8 cellular contexts compared by ENCODE assay signal in genomic region chr1:109821831-109822745, GRCh38. TPM values are rescaled to one million over a fixed set of nuclear protein-coding genes. Genes with fewer than 3 reads are reported as not detected.
DNase-seq lines count a peak whose midpoint lies in the region; ATAC-seq and TF ChIP-seq lines count a peak whose summit lies in the region.

No MANE protein-coding gene starts in this region.

- WGBS in transverse colon (ENCODE audit: low coverage in 1 of 2), 2 donors = 53 to 69% methylated on average over 4 to 14 of the region's 14 CpGs

- H3K27me3 Mint-ChIP-seq in activated T-cell treated with anti-CD3 and anti-CD28 coated beads, Interleukin-2, amount 50 U/mL, for 24 hours = no peaks in the 10 kb centered on the region
- no peaks in the 10 kb centered on the region for H3K27me3 Mint-ChIP-seq in activated T-helper 17 cell treated with anti-CD3 and anti-CD28 coated beads, Interleukin-2, amount 50 U/mL, for 72 hours

- no peaks in the 10 kb centered on the region for H3K9me3 ChIP-seq in transverse colon

- no peaks in the 10 kb centered on the region for H3K36me3 Mint-ChIP-seq in activated T-cell treated with anti-CD3 and anti-CD28 coated beads, Interleukin-2, amount 50 U/mL, for 24 hours (ENCODE audit: low read depth)
- H3K36me3 Mint-ChIP-seq in activated T-helper 17 cell treated with anti-CD3 and anti-CD28 coated beads, Interleukin-2, amount 50 U/mL, for 72 hours (ENCODE audit: low read depth) = no peaks in the 10 kb centered on the region

- no peaks in the 10 kb centered on the region for H3K27me3 ChIP-seq in transverse colon

- in situ Hi-C loops in transverse colon (cut with MboI; ENCODE audit: low pct_ligation_motif_present in 1 of 4, low pct_unique_long_range_greater_than_20kb in 1 of 4, low sequenced_read_pairs in 3 of 4) = no loop called here

- DNase-seq in activated T-cell treated with anti-CD3 and anti-CD28 coated beads, Interleukin-2, amount 50 U/mL, for 24 hours = no peak
- DNase-seq in activated T-cell treated with anti-CD3 and anti-CD28 coated beads, Interleukin-2, amount 50 U/mL, for 48 hours = no peak
- DNase-seq in iris pigment epithelial cell (ENCODE audit: low read depth) (peak; percentile 58), transverse colon (no peak), NCI-H446 (lab: John Stamatoyannopoulos, UW) (no peak)

- TF ChIP-seq CTCF in transverse colon (IDR thresholded peaks at IDR 0.05) = no peak

- H3K4me1 Mint-ChIP-seq in activated T-cell treated with anti-CD3 and anti-CD28 coated beads, Interleukin-2, amount 50 U/mL, for 24 hours (ENCODE audit: low read depth) = peaks cover 41% of the 10 kb centered on the region
- peaks cover 29% of the 10 kb centered on the region for H3K4me1 Mint-ChIP-seq in activated T-helper 17 cell treated with anti-CD3 and anti-CD28 coated beads, Interleukin-2, amount 50 U/mL, for 72 hours

- H3K9me3 Mint-ChIP-seq in activated T-cell treated with anti-CD3 and anti-CD28 coated beads, Interleukin-2, amount 50 U/mL, for 24 hours = no peaks in the 10 kb centered on the region
- no peaks in the 10 kb centered on the region for H3K9me3 Mint-ChIP-seq in activated T-helper 17 cell treated with anti-CD3 and anti-CD28 coated beads, Interleukin-2, amount 50 U/mL, for 72 hours

- H3K4me3 Mint-ChIP-seq in activated T-cell treated with anti-CD3 and anti-CD28 coated beads, Interleukin-2, amount 50 U/mL, for 24 hours = no peak overlapping the region
- H3K4me3 Mint-ChIP-seq in activated T-helper 17 cell treated with anti-CD3 and anti-CD28 coated beads, Interleukin-2, amount 50 U/mL, for 72 hours = peak overlapping the region; percentile 45

- H3K27ac ChIP-seq in transverse colon = peak overlapping the region; percentile 32 to 61 (median 54)

- H3K4me3 ChIP-seq in transverse colon = no peak overlapping the region

- peaks cover 0 to 34% (median 9%) of the 10 kb centered on the region in 4 donors for H3K4me1 ChIP-seq in transverse colon

- no peaks in the 10 kb centered on the region for H3K36me3 ChIP-seq in transverse colon

- ATAC-seq in activated T-helper 17 cell treated with anti-CD3 and anti-CD28 coated beads, Interleukin-2, amount 50 U/mL, for 72 hours (replicated peaks) = peak; percentile 40
- ATAC-seq in HG03342 (IDR thresholded peaks at IDR 0.05; ENCODE audit: unreplicated experiment) (no peak), HG03159 (IDR thresholded peaks at IDR 0.05; ENCODE audit: unreplicated experiment) (no peak)

- H3K27ac Mint-ChIP-seq in activated T-cell treated with anti-CD3 and anti-CD28 coated beads, Interleukin-2, amount 50 U/mL, for 24 hours = peak overlapping the region; percentile 26
- peak overlapping the region; percentile 76 for H3K27ac Mint-ChIP-seq in activated T-helper 17 cell treated with anti-CD3 and anti-CD28 coated beads, Interleukin-2, amount 50 U/mL, for 72 hours

- no peak for TF ChIP-seq EP300 in transverse colon (IDR thresholded peaks at IDR 0.05; ENCODE audit: low read depth)

- intact Hi-C loops in transverse colon (cut with DNase I; ENCODE audit: low total_unique reads) = no loop called here

- no peak for TF ChIP-seq POLR2A in transverse colon (IDR thresholded peaks at IDR 0.05)

RNA-seq across cellular contexts. Expression of gene EPS8L3, which starts 58.4 kb away (rescaled TPM):
- not detected for total RNA-seq in activated T-helper 17 cell treated with anti-CD3 and anti-CD28 coated beads, Interleukin-2, amount 50 U/mL, for 72 hours
- total RNA-seq in transverse colon = 100 to 1,000 TPM; 228 to 468 (median 363) TPM

Comparison
In these comparisons a context has a peak if more than half of its experiments do, and no peak if none do; other contexts are left out.
1. RNA of gene EPS8L3, which starts 58.4 kb away (total RNA-seq): 228 to 468 TPM in transverse colon; not detected in activated T-helper 17 cell treated with anti-CD3 and anti-CD28 coated beads, Interleukin-2, amount 50 U/mL, for 72 hours; every median in the first group is over 100 times any median in the second.